29 cellular contexts compared by ENCODE assay signal in the genomic region with DNA sequence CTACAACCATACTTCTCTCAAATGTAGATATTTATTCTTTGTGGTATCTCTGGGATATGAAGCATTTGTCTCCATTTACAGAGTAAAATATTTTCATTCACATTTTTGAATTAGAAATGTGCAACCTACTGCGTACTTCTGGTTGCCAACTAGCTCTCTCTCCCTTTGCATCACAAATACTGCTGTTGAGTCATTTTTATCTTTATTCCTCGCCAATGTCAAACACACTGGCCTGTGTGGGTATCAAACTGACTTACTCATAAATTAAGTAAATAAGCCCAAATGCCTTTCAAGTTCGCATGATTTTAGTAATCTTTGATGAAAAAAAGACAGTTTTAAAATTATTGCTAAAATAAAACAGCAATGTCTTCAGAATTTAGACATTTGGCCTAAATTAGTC.
"Had no signal": no experiment of that assay in that cellular context is flagged by ENCODE, and none has a peak within 500 bp of the region (broad histone marks: within the 10 kb centered on the region; RNA-seq: fewer than 3 reads in every experiment).

No MANE protein-coding gene starts in this region.

- H3K9me3 Mint-ChIP-seq: dendritic cell treated with granulocyte-macrophage colony-stimulating factor and Interleukin-4, amounts not matched to agents 40 ng/mL and 50 ng/mL, for 4 days had no signal

- H3K4me3 Mint-ChIP-seq: activated CD4-positive, alpha-beta T cell treated with anti-CD3 and anti-CD28 coated beads for 36 hours; activated CD8-positive, alpha-beta T cell treated with anti-CD3 and anti-CD28 coated beads for 36 hours; activated naive CD8-positive, alpha-beta T cell treated with anti-CD3 and anti-CD28 coated beads for 36 hours; dendritic cell treated with granulocyte-macrophage colony-stimulating factor and Interleukin-4, amounts not matched to agents 40 ng/mL and 50 ng/mL, for 4 days; endodermal cell; T-helper 17 cell; T-helper 2 cell treated with Interferon-gamma antibody and Interleukin-4, amounts not matched to agents 5 μg/mL and 100 μg/mL, for 36 hours had no signal

- H3K27ac Mint-ChIP-seq: activated CD4-positive, alpha-beta T cell treated with anti-CD3 and anti-CD28 coated beads for 36 hours; activated CD8-positive, alpha-beta T cell treated with anti-CD3 and anti-CD28 coated beads for 36 hours; dendritic cell treated with granulocyte-macrophage colony-stimulating factor and Interleukin-4, amounts not matched to agents 40 ng/mL and 50 ng/mL, for 4 days; endodermal cell; T-helper 2 cell treated with Interferon-gamma antibody and Interleukin-4, amounts not matched to agents 5 μg/mL and 100 μg/mL, for 36 hours had no signal

- DNase-seq: activated CD4-positive, alpha-beta T cell treated with anti-CD3 and anti-CD28 coated beads for 36 hours; activated CD4-positive, alpha-beta T cell treated with anti-CD3 and anti-CD28 coated beads, Interleukin-2, amount 50 U/mL, for 1 hour; activated CD4-positive, alpha-beta T cell treated with anti-CD3 and anti-CD28 coated beads, Interleukin-2, amount 50 U/mL, for 48 hours; activated CD4-positive, CD25-positive, alpha-beta regulatory T cell; activated CD4-positive, CD25-positive, alpha-beta regulatory T cell treated with anti-CD3 and anti-CD28 coated beads, Interleukin-2, amount 50 U/mL, for 72 hours; activated CD8-positive, alpha-beta memory T cell treated with anti-CD3 and anti-CD28 coated beads for 24 hours; activated CD8-positive, alpha-beta T cell treated with anti-CD3 and anti-CD28 coated beads for 36 hours; activated gamma-delta T cell; activated naive CD4-positive, alpha-beta T cell; activated naive CD4-positive, alpha-beta T cell treated with anti-CD3 and anti-CD28 coated beads, Interleukin-2, amount 50 U/mL, for 16 hours; activated naive CD8-positive, alpha-beta T cell treated with anti-CD3 and anti-CD28 coated beads for 36 hours; activated T-cell treated with anti-CD3 and anti-CD28 coated beads, Interleukin-2, amount 50 U/mL, for 48 hours; central memory CD4-positive, alpha-beta T cell; dorsolateral prefrontal cortex; effector memory CD4-positive, alpha-beta T cell; endodermal cell; foreskin fibroblast; head of caudate nucleus; T-helper 1 cell; T-helper 17 cell; T1000 had no signal

- H3K4me1 ChIP-seq: ascending aorta, breast epithelium had no signal

- ATAC-seq: activated CD4-positive, alpha-beta T cell treated with anti-CD3 and anti-CD28 coated beads for 36 hours; activated CD8-positive, alpha-beta T cell treated with anti-CD3 and anti-CD28 coated beads for 36 hours; esophagus mucosa; SK-N-SH treated with all-trans-retinoic acid at 6 μM for 48 hours; T-helper 17 cell had no signal

- H3K36me3 ChIP-seq: ascending aorta, cardiac muscle cell had no signal

- H3K9me3 ChIP-seq: ascending aorta had no signal

- H3K27me3 ChIP-seq: ascending aorta, breast epithelium, cardiac muscle cell, dorsolateral prefrontal cortex had no signal

- H3K27ac ChIP-seq: ascending aorta, breast epithelium, cardiac muscle cell, coronary artery, dorsolateral prefrontal cortex had no signal

- H3K4me1 Mint-ChIP-seq: endodermal cell had no signal

- H3K4me3 ChIP-seq: ascending aorta, breast epithelium, cardiac muscle cell, coronary artery, dorsolateral prefrontal cortex had no signal

- H3K27me3 Mint-ChIP-seq: activated CD4-positive, alpha-beta T cell treated with anti-CD3 and anti-CD28 coated beads for 36 hours; activated CD8-positive, alpha-beta T cell treated with anti-CD3 and anti-CD28 coated beads for 36 hours; activated naive CD8-positive, alpha-beta T cell treated with anti-CD3 and anti-CD28 coated beads for 36 hours; dendritic cell treated with granulocyte-macrophage colony-stimulating factor and Interleukin-4, amounts not matched to agents 40 ng/mL and 50 ng/mL, for 4 days; T-helper 17 cell had no signal
